Comparison of ENCODE assay signal across 1 cellular context in the genomic region with DNA sequence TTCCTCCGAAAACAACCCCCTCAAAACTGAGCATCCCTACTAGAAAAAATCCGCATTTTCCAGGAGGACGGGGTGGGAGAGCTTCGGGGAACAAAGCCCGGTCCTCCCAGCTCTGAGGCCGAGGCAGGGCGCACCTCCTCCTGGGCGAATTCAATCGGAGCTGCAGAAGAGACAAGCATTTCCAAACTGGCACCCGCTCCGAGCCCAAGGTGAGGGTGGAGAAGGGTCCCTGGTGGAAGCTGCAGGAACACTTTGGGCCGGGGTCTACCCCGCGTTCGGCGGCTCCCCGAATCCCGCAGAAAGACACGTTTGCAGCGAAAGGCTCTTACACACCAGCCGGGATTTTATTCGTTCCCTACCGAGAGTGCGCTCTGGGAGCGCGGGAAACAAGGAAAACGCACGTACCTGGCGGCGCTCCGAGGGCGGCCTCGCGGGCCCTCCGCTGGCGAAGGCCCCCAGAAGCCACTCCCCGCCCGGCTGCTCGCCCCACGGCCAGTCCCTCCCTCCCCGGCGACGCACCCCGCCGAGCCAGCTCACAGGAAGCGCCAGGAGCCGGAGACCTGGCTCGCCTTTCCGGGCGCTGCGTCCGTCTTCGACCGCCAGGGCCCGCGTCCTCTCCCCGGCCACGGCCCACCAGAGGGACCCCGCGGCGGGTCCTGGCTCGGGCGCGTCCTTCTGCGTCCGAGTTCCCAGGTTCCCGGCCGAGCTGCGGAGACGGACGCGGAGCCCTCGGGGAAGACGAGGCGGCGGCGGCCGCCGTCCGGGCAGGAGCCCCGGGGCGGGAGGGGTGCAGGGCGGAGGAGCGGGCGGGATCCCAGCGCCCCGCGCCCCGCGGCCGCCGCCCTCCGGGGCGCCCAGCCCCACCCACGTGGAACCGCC.
A peak's percentile ranks its signal among the peaks of the same experiment; 100 is the strongest.
TF ChIP-seq lines count a peak whose summit lies in the region.

No MANE protein-coding gene starts in this region.

TF ChIP-seq in HEK293, 187 proteins besides CTCF, POLR2A, EP300 and RAD21 (continued from another document and continues in another):
- TF ChIP-seq, protein P1, sequence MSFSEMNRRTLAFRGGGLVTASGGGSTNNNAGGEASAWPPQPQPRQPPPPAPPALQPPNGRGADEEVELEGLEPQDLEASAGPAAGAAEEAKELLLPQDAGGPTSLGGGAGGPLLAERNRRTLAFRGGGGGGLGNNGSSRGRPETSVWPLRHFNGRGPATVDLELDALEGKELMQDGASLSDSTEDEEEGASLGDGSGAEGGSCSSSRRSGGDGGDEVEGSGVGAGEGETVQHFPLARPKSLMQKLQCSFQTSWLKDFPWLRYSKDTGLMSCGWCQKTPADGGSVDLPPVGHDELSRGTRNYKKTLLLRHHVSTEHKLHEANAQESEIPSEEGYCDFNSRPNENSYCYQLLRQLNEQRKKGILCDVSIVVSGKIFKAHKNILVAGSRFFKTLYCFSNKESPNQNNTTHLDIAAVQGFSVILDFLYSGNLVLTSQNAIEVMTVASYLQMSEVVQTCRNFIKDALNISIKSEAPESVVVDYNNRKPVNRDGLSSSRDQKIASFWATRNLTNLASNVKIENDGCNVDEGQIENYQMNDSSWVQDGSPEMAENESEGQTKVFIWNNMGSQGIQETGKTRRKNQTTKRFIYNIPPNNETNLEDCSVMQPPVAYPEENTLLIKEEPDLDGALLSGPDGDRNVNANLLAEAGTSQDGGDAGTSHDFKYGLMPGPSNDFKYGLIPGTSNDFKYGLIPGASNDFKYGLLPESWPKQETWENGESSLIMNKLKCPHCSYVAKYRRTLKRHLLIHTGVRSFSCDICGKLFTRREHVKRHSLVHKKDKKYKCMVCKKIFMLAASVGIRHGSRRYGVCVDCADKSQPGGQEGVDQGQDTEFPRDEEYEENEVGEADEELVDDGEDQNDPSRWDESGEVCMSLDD (tag by site-specific recombination; IDR thresholded peaks at IDR 0.05) = peak; percentile 80; the same call in 1 of the 2 replicates
- TF ChIP-seq, protein P2, sequence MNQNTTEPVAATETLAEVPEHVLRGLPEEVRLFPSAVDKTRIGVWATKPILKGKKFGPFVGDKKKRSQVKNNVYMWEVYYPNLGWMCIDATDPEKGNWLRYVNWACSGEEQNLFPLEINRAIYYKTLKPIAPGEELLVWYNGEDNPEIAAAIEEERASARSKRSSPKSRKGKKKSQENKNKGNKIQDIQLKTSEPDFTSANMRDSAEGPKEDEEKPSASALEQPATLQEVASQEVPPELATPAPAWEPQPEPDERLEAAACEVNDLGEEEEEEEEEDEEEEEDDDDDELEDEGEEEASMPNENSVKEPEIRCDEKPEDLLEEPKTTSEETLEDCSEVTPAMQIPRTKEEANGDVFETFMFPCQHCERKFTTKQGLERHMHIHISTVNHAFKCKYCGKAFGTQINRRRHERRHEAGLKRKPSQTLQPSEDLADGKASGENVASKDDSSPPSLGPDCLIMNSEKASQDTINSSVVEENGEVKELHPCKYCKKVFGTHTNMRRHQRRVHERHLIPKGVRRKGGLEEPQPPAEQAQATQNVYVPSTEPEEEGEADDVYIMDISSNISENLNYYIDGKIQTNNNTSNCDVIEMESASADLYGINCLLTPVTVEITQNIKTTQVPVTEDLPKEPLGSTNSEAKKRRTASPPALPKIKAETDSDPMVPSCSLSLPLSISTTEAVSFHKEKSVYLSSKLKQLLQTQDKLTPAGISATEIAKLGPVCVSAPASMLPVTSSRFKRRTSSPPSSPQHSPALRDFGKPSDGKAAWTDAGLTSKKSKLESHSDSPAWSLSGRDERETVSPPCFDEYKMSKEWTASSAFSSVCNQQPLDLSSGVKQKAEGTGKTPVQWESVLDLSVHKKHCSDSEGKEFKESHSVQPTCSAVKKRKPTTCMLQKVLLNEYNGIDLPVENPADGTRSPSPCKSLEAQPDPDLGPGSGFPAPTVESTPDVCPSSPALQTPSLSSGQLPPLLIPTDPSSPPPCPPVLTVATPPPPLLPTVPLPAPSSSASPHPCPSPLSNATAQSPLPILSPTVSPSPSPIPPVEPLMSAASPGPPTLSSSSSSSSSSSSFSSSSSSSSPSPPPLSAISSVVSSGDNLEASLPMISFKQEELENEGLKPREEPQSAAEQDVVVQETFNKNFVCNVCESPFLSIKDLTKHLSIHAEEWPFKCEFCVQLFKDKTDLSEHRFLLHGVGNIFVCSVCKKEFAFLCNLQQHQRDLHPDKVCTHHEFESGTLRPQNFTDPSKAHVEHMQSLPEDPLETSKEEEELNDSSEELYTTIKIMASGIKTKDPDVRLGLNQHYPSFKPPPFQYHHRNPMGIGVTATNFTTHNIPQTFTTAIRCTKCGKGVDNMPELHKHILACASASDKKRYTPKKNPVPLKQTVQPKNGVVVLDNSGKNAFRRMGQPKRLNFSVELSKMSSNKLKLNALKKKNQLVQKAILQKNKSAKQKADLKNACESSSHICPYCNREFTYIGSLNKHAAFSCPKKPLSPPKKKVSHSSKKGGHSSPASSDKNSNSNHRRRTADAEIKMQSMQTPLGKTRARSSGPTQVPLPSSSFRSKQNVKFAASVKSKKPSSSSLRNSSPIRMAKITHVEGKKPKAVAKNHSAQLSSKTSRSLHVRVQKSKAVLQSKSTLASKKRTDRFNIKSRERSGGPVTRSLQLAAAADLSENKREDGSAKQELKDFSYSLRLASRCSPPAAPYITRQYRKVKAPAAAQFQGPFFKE (tag by site-specific recombination; IDR thresholded peaks at IDR 0.05; ENCODE audit: borderline replicate concordance) = no peak
- TF ChIP-seq ZNF23 (tag by site-specific recombination; IDR thresholded peaks at IDR 0.05; ENCODE audit: borderline replicate concordance) = 0 out of 2 replicates have a peak, but pooled peaks have one; percentile 66
- TF ChIP-seq ZNF449 (tag by site-specific recombination; IDR thresholded peaks at IDR 0.05) = peak; percentile 76
- TF ChIP-seq ZBTB1 (tag by site-specific recombination; IDR thresholded peaks at IDR 0.05) = no peak; the same call in 1 of the 2 replicates
- peak; percentile 88 for TF ChIP-seq KLF10 (tag by site-specific recombination; IDR thresholded peaks at IDR 0.05)
- 0 out of 2 replicates have a peak, but pooled peaks have one; percentile 12 for TF ChIP-seq ZNF157 (tag by site-specific recombination; IDR thresholded peaks at IDR 0.05)
- peak; percentile 86 for TF ChIP-seq KLF17 (tag by site-specific recombination; IDR thresholded peaks at IDR 0.05)
- no peak for TF ChIP-seq ZNF664 (tag by site-specific recombination; IDR thresholded peaks at IDR 0.05)
- no peak for TF ChIP-seq ZNF202 (tag by site-specific recombination; IDR thresholded peaks at IDR 0.05; ENCODE audit: borderline replicate concordance)
- peak; percentile 97 for TF ChIP-seq ZBTB48 (tag by site-specific recombination; IDR thresholded peaks at IDR 0.05)
- TF ChIP-seq ZNF513 (tag by site-specific recombination; IDR thresholded peaks at IDR 0.05) = no peak
- no peak for TF ChIP-seq ZNF707 (tag by site-specific recombination; IDR thresholded peaks at IDR 0.05)
- TF ChIP-seq ZNF639 (tag by site-specific recombination; IDR thresholded peaks at IDR 0.05) = no peak
- peak; percentile 57 for TF ChIP-seq PRDM10 (tag by site-specific recombination; IDR thresholded peaks at IDR 0.05)
- peak; percentile 81; the same call in 1 of the 2 replicates for TF ChIP-seq ZNF660 (tag by site-specific recombination; IDR thresholded peaks at IDR 0.05)
- peak; percentile 27; the same call in 1 of the 2 replicates for TF ChIP-seq TRIM28 (IDR thresholded peaks at IDR 0.05; ENCODE audit: borderline replicate concordance, low read length)
- TF ChIP-seq ZNF366 (tag by site-specific recombination; conservative IDR thresholded peaks at IDR 0.05) = peak; percentile 39; the same call in 1 of the 2 replicates
- TF ChIP-seq ZNF610 (tag by site-specific recombination; IDR thresholded peaks at IDR 0.05; ENCODE audit: borderline replicate concordance) = no peak
- peak; percentile 57 for TF ChIP-seq FEZF1 (tag by site-specific recombination; IDR thresholded peaks at IDR 0.05)
- no peak for TF ChIP-seq ZNF544 (tag by site-specific recombination; IDR thresholded peaks at IDR 0.05)
- peak; percentile 78 for TF ChIP-seq ZNF423 (tag by site-specific recombination; IDR thresholded peaks at IDR 0.05)
- TF ChIP-seq, protein P3, sequence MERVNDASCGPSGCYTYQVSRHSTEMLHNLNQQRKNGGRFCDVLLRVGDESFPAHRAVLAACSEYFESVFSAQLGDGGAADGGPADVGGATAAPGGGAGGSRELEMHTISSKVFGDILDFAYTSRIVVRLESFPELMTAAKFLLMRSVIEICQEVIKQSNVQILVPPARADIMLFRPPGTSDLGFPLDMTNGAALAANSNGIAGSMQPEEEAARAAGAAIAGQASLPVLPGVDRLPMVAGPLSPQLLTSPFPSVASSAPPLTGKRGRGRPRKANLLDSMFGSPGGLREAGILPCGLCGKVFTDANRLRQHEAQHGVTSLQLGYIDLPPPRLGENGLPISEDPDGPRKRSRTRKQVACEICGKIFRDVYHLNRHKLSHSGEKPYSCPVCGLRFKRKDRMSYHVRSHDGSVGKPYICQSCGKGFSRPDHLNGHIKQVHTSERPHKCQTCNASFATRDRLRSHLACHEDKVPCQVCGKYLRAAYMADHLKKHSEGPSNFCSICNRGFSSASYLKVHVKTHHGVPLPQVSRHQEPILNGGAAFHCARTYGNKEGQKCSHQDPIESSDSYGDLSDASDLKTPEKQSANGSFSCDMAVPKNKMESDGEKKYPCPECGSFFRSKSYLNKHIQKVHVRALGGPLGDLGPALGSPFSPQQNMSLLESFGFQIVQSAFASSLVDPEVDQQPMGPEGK (tag by site-specific recombination; IDR thresholded peaks at IDR 0.05) = peak; percentile 91
